In the genomic region with DNA sequence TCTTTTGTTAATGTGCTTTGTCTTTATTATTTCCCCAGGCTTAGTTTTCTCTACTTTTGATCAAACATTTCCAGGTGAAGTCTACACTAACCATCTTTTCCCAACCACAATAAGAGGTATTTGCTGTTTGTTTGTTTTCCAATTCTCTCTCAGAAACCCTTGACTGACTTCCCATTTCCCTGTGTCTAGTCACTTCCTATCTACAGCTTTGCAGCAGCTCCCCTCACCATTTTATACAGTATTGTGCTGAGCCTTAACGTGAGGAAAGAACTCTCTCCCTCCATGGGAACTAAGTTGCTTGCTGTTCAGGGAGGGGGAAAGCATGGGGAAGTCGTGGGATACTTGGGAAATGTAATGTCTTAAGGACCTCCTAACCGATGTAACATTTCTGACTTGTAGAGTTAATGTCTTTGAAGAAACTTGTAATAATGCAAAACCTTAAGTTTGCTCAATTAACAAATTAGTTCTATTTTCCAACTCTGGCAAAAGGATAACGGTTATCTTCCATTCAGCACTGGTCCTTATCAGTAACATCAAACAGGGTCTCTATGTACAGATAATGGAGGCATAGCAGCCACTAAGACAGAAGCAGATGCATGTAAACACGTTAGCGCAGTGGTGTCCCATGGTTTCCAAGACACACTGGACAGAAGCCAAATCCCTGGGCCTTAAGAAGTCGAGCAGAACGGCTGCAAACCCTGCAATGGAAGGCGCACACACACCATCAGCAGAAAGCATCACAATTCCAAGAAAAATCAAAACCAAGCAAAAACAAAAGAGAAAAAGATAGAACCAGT, we compare ENCODE assay signal across 1 cellular context.
TF ChIP-seq lines count a peak whose summit lies in the region.

No MANE protein-coding gene starts in this region.

TF ChIP-seq in K562, 482 proteins besides CTCF, POLR2A, EP300 and RAD21 (continued from another document):
- TF ChIP-seq, protein P1, sequence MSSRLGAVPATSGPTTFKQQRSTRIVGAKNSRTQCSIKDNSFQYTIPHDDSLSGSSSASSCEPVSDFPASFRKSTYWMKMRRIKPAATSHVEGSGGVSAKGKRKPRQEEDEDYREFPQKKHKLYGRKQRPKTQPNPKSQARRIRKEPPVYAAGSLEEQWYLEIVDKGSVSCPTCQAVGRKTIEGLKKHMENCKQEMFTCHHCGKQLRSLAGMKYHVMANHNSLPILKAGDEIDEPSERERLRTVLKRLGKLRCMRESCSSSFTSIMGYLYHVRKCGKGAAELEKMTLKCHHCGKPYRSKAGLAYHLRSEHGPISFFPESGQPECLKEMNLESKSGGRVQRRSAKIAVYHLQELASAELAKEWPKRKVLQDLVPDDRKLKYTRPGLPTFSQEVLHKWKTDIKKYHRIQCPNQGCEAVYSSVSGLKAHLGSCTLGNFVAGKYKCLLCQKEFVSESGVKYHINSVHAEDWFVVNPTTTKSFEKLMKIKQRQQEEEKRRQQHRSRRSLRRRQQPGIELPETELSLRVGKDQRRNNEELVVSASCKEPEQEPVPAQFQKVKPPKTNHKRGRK (tag; IDR thresholded peaks at IDR 0.05) = 0 out of 2 replicates have a peak, but pooled peaks have one; percentile 18
- peak; percentile 99 for TF ChIP-seq FOXJ2 (tag; IDR thresholded peaks at IDR 0.05)
- no peak for TF ChIP-seq SP1 (CRISPR knock-in tag; IDR thresholded peaks at IDR 0.05)
- no peak for TF ChIP-seq SMAD4 (CRISPR knock-in tag; conservative IDR thresholded peaks at IDR 0.05)
- TF ChIP-seq, protein P2, sequence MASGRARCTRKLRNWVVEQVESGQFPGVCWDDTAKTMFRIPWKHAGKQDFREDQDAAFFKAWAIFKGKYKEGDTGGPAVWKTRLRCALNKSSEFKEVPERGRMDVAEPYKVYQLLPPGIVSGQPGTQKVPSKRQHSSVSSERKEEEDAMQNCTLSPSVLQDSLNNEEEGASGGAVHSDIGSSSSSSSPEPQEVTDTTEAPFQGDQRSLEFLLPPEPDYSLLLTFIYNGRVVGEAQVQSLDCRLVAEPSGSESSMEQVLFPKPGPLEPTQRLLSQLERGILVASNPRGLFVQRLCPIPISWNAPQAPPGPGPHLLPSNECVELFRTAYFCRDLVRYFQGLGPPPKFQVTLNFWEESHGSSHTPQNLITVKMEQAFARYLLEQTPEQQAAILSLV (tag; IDR thresholded peaks at IDR 0.05) = no peak
- TF ChIP-seq ZNF398 (CRISPR knock-in tag; IDR thresholded peaks at IDR 0.05) = no peak
- no peak for TF ChIP-seq TSC22D4 (tag; IDR thresholded peaks at IDR 0.05)
- TF ChIP-seq XRCC4 (IDR thresholded peaks at IDR 0.05; ENCODE audit: extremely low read depth, insufficient read depth, insufficient read length) = no peak
- peak; percentile 79; a peak in 3 of 4 replicates for TF ChIP-seq FOXK2 (conservative IDR thresholded peaks at IDR 0.05 in 1 of 2, IDR thresholded peaks at IDR 0.05 in 1 of 2; ENCODE audit: low read depth in 2 of 2)
- TF ChIP-seq DACH1 (IDR thresholded peaks at IDR 0.05; ENCODE audit: partially characterized antibody) = no peak
- TF ChIP-seq TEAD4 (IDR thresholded peaks at IDR 0.05; ENCODE audit: low read length) = peak; percentile 61; the same call in 1 of the 2 replicates
- no peak for TF ChIP-seq TEAD4 (CRISPR knock-in tag; IDR thresholded peaks at IDR 0.05; ENCODE audit: borderline replicate concordance)
- TF ChIP-seq TAF9B (IDR thresholded peaks at IDR 0.05; ENCODE audit: partially characterized antibody) = no peak
- TF ChIP-seq DMBX1 (CRISPR knock-in tag; IDR thresholded peaks at IDR 0.05; ENCODE audit: borderline replicate concordance) = no peak
- TF ChIP-seq OTX1 (CRISPR knock-in tag; IDR thresholded peaks at IDR 0.05) = no peak
- no peak for TF ChIP-seq ILF3 (IDR thresholded peaks at IDR 0.05; ENCODE audit: borderline replicate concordance)
- no peak for TF ChIP-seq PHF8 (IDR thresholded peaks at IDR 0.05; ENCODE audit: borderline replicate concordance, low read length)
- TF ChIP-seq MAZ (CRISPR knock-in tag; conservative IDR thresholded peaks at IDR 0.05 in 1 of 2, IDR thresholded peaks at IDR 0.05 in 1 of 2) = no peak
- no peak for TF ChIP-seq SMAD2 (IDR thresholded peaks at IDR 0.05; ENCODE audit: low read depth, low read length)
- no peak for TF ChIP-seq SRF (CRISPR knock-in tag; IDR thresholded peaks at IDR 0.05)
- no peak for TF ChIP-seq ZNF217 (CRISPR knock-in tag; IDR thresholded peaks at IDR 0.05)
- TF ChIP-seq TAL1 (IDR thresholded peaks at IDR 0.05) = peak; percentile 31; the same call in 1 of the 2 replicates
- TF ChIP-seq U2AF2 (optimal IDR thresholded peaks at IDR 0.05; ENCODE audit: low read depth, low read length) = no peak
- TF ChIP-seq ZNF668 (CRISPR knock-in tag; IDR thresholded peaks at IDR 0.05) = no peak
- 0 out of 2 replicates have a peak, but pooled peaks have one; percentile 16 for TF ChIP-seq MTA2 (IDR thresholded peaks at IDR 0.05; ENCODE audit: low read depth)
- no peak for TF ChIP-seq CXXC5 (CRISPR knock-in tag; IDR thresholded peaks at IDR 0.05)
- TF ChIP-seq ZBTB1 (CRISPR knock-in tag; IDR thresholded peaks at IDR 0.05; ENCODE audit: borderline replicate concordance, low read depth) = no peak
- TF ChIP-seq RFX1 (IDR thresholded peaks at IDR 0.05) = peak; percentile 54
- TF ChIP-seq ZC3H8 (IDR thresholded peaks at IDR 0.05) = no peak
- TF ChIP-seq ARID1B (IDR thresholded peaks at IDR 0.05) = peak; percentile 52; the same call in 1 of the 2 replicates
- TF ChIP-seq POLR2AphosphoS2 (IDR thresholded peaks at IDR 0.05; ENCODE audit: low read length) = no peak
- TF ChIP-seq SIN3A (IDR thresholded peaks at IDR 0.05; ENCODE audit: borderline replicate concordance in 2 of 2, control insufficient read depth in 1 of 2, low read depth in 2 of 2, low read length in 2 of 2) = no peak
- TF ChIP-seq KLF10 (CRISPR knock-in tag; IDR thresholded peaks at IDR 0.05) = no peak
- TF ChIP-seq TEAD1 (CRISPR knock-in tag; IDR thresholded peaks at IDR 0.05) = peak in 1 of 2 experiments; percentile 56; a peak in 1 of 4 replicates
- TF ChIP-seq ZBTB9 (CRISPR knock-in tag; IDR thresholded peaks at IDR 0.05) = peak; percentile 61; the same call in 1 of the 2 replicates
- no peak for TF ChIP-seq ZNF140 (CRISPR knock-in tag; IDR thresholded peaks at IDR 0.05)
- no peak for TF ChIP-seq JUND (IDR thresholded peaks at IDR 0.05; ENCODE audit: borderline replicate concordance, low read depth, low read length)
- no peak for TF ChIP-seq JUND (tag; IDR thresholded peaks at IDR 0.05; ENCODE audit: borderline replicate concordance, low read depth, low read length)
